9 cellular contexts compared by ENCODE assay signal in genomic region chr2:67234443-67234842, GRCh38.
DNase-seq lines count a peak whose midpoint lies in the region; ATAC-seq, FAIRE-seq and TF ChIP-seq lines count a peak whose summit lies in the region.
"Had no signal": no experiment of that assay in that cellular context is flagged by ENCODE, and none has a peak within 500 bp of the region (broad histone marks: within the 10 kb centered on the region; RNA-seq: fewer than 3 reads in every experiment).

No MANE protein-coding gene starts in this region.

- H2AFZ ChIP-seq in Karpas-422 (ENCODE audit: low read length) (no peak overlapping the region), HepG2 (ENCODE audit: low read length) (no peak overlapping the region)

- CTCF ChIA-PET in HepG2 (lab: Yijun Ruan, JAX; ENCODE audit: low intra/inter-chr PET ratio, low total read pairs) = no interaction called here
- CTCF ChIA-PET in naive thymus-derived CD4-positive, alpha-beta T cell (lab: Charles Lee) = no interaction called here

- 33% methylated on average over 3 of the region's 3 CpGs for WGBS in HepG2 (ENCODE audit: low lambda C conversion rate)

- no peaks in the 10 kb centered on the region for H3K36me3 ChIP-seq in Karpas-422 (ENCODE audit: insufficient read depth, low read length)
- no peaks in the 10 kb centered on the region for H3K36me3 ChIP-seq in HepG2 (replicated peaks in 1 of 2; ENCODE audit: control insufficient read depth in 1 of 2, insufficient read depth in 2 of 2, low read length in 2 of 2)
- no peaks in the 10 kb centered on the region for H3K36me3 ChIP-seq in naive thymus-derived CD4-positive, alpha-beta T cell (ENCODE audit: control insufficient read depth in 2 of 3, insufficient read depth in 3 of 3, low read length in 3 of 3)

- 0 out of 2 replicates have a peak, but pooled peaks have one; percentile 13 for TF ChIP-seq RAD21 in HepG2 (CRISPR knock-in tag; IDR thresholded peaks at IDR 0.05)

- H3K4me2 ChIP-seq in Karpas-422 (ENCODE audit: low read depth, low read length, poor library complexity, severe bottlenecking) = no peak overlapping the region
- H3K4me2 ChIP-seq in HepG2 (ENCODE audit: low read depth, low read length) = no peak overlapping the region

- no TSS peak for BruUV-seq in HepG2 (replicated peaks; lab: Mats Ljungman, UMichigan)

- intact Hi-C loops in HepG2 (cut with micrococcal nuclease; ENCODE audit: unreplicated experiment) = loop anchor here (5.0 kb wide), 1 partner anchor 647 kb away; no protein-coding TSS in a partner anchor
- intact Hi-C loops in naive thymus-derived CD4-positive, alpha-beta T cell (cut with micrococcal nuclease) = no loop called here

- H3K9ac ChIP-seq in Karpas-422 (ENCODE audit: low read length) (no peak overlapping the region), HepG2 (ENCODE audit: insufficient read depth, low read depth, low read length) (no peak overlapping the region)

- peak; percentile 48; the same call in 2 of the 3 replicates for ATAC-seq in HepG2
- ATAC-seq in naive thymus-derived CD4-positive, alpha-beta T cell = no peak

- no peak for FAIRE-seq in HepG2 (lab: Jason Lieb, UNC)

- in situ Hi-C loops in HepG2 (cut with HindIII; ENCODE audit: extremely low pct_ligation_motif_present, low pct_unique_long_range_greater_than_20kb) = no loop called here

- TF ChIP-seq CTCF in HepG2 (CRISPR knock-in tag; IDR thresholded peaks at IDR 0.05) = no peak; the same call in 1 of the 2 replicates

- no peak for TF ChIP-seq EP300 in HepG2 (IDR thresholded peaks at IDR 0.05; ENCODE audit: low read depth in 2 of 2, low read length in 2 of 2)
- TF ChIP-seq EP300 in HepG2 (CRISPR knock-in tag; IDR thresholded peaks at IDR 0.05; ENCODE audit: borderline replicate concordance) = no peak

- H3K9me2 ChIP-seq in Karpas-422 (replicated peaks; ENCODE audit: insufficient read depth, low read length) = no peaks in the 10 kb centered on the region

- H3K4me3 Mint-ChIP-seq in naive thymus-derived CD4-positive, alpha-beta T cell = no peak overlapping the region
- H3K4me3 Mint-ChIP-seq: activated naive CD8-positive, alpha-beta T cell treated with anti-CD3 and anti-CD28 coated beads, Interleukin-2, amount 10 ng/mL, durations not matched to agents 7 days and 5 days had no signal

- H3K27me3 ChIP-seq in Karpas-422 (ENCODE audit: low read length) = no peaks in the 10 kb centered on the region
- no peaks in the 10 kb centered on the region for H3K27me3 ChIP-seq in HepG2 (ENCODE audit: control insufficient read depth in 1 of 2, insufficient read depth in 2 of 2, low read length in 2 of 2)
- no peaks in the 10 kb centered on the region for H3K27me3 ChIP-seq in naive thymus-derived CD4-positive, alpha-beta T cell (ENCODE audit: control insufficient read depth in 2 of 2, insufficient read depth in 2 of 2, low read length in 2 of 2)

- H3K9me3 ChIP-seq in Karpas-422 (ENCODE audit: low read length) (no peaks in the 10 kb centered on the region), HepG2 (ENCODE audit: low read length) (no peaks in the 10 kb centered on the region)
- no peaks in the 10 kb centered on the region for H3K9me3 ChIP-seq in naive thymus-derived CD4-positive, alpha-beta T cell (ENCODE audit: control insufficient read depth in 2 of 3, low read length in 3 of 3)

- H3K4me1 Mint-ChIP-seq in naive thymus-derived CD4-positive, alpha-beta T cell = no peaks in the 10 kb centered on the region
- H3K4me1 Mint-ChIP-seq: activated naive CD8-positive, alpha-beta T cell treated with anti-CD3 and anti-CD28 coated beads, Interleukin-2, amount 10 ng/mL, durations not matched to agents 7 days and 5 days had no signal

- H3K27ac Mint-ChIP-seq in naive thymus-derived CD4-positive, alpha-beta T cell = no peak overlapping the region
- H3K27ac Mint-ChIP-seq: activated naive CD8-positive, alpha-beta T cell treated with anti-CD3 and anti-CD28 coated beads, Interleukin-2, amount 10 ng/mL, durations not matched to agents 7 days and 5 days had no signal

- TF ChIP-seq POLR2A in HepG2 (IDR thresholded peaks at IDR 0.05; ENCODE audit: insufficient read depth in 1 of 2, low read depth in 2 of 2, low read length in 2 of 2) = no peak

- H3K79me2 ChIP-seq in Karpas-422 (ENCODE audit: low read length) = no peaks in the 10 kb centered on the region
- no peaks in the 10 kb centered on the region for H3K79me2 ChIP-seq in HepG2 (ENCODE audit: insufficient read depth, low read length)

- peak; percentile 46 for DNase-seq in COR-L47 (lab: John Stamatoyannopoulos, UW)
- DNase-seq in Karpas-422 = peak; percentile 53
- DNase-seq in astrocyte of the hippocampus (ENCODE audit: low read depth, low spot score) = peak; percentile 26
- DNase-seq in HepG2 (ENCODE audit: low spot score) = no peak
- DNase-seq in NK-92 treated with Interleukin-12 subunit alpha and Interleukin-12 subunit beta, amount 100 ng/mL, for 24 hours (lab: John Stamatoyannopoulos, UW) = no peak
- no peak for DNase-seq in activated gamma-delta T cell (lab: John Stamatoyannopoulos, UW)
- no peak for DNase-seq in GM19240 (ENCODE audit: insufficient read length, low spot score)
- DNase-seq in naive thymus-derived CD4-positive, alpha-beta T cell = no peak
- DNase-seq: activated naive CD8-positive, alpha-beta T cell treated with anti-CD3 and anti-CD28 coated beads, Interleukin-2, amount 10 ng/mL, durations not matched to agents 7 days and 5 days had no signal

- H3K36me3 Mint-ChIP-seq in naive thymus-derived CD4-positive, alpha-beta T cell = no peaks in the 10 kb centered on the region
- H3K36me3 Mint-ChIP-seq: activated naive CD8-positive, alpha-beta T cell treated with anti-CD3 and anti-CD28 coated beads, Interleukin-2, amount 10 ng/mL, durations not matched to agents 7 days and 5 days had no signal

- peaks cover 0 to 5% (median 0%) of the 10 kb centered on the region in 11 donors for H3K9me3 Mint-ChIP-seq in naive thymus-derived CD4-positive, alpha-beta T cell
- H3K9me3 Mint-ChIP-seq: activated naive CD8-positive, alpha-beta T cell treated with anti-CD3 and anti-CD28 coated beads, Interleukin-2, amount 10 ng/mL, durations not matched to agents 7 days and 5 days had no signal

- H3K27me3 Mint-ChIP-seq in naive thymus-derived CD4-positive, alpha-beta T cell = peaks cover 0 to 11% (median 8%) of the 10 kb centered on the region in 5 donors
- H3K27me3 Mint-ChIP-seq: activated naive CD8-positive, alpha-beta T cell treated with anti-CD3 and anti-CD28 coated beads, Interleukin-2, amount 10 ng/mL, durations not matched to agents 7 days and 5 days had no signal

- POLR2A ChIA-PET in HepG2 (lab: Yijun Ruan, JAX) = no interaction called here
- POLR2A ChIA-PET in naive thymus-derived CD4-positive, alpha-beta T cell (lab: Charles Lee) = no interaction called here

- no peak overlapping the region for H3K27ac ChIP-seq in Karpas-422 (ENCODE audit: low read length)
- H3K27ac ChIP-seq in HepG2 (ENCODE audit: extremely low read length, insufficient read depth, low read length) = no peak overlapping the region
- H3K27ac ChIP-seq in naive thymus-derived CD4-positive, alpha-beta T cell (ENCODE audit: low read depth, low read length) = no peak overlapping the region

- H3K4me3 ChIP-seq in Karpas-422 (ENCODE audit: low read length) (no peak overlapping the region), HepG2 (replicated peaks in 1 of 3; ENCODE audit: insufficient read depth in 1 of 3, low read depth in 2 of 3, low read length in 3 of 3) (no peak overlapping the region)
- no peak overlapping the region for H3K4me3 ChIP-seq in naive thymus-derived CD4-positive, alpha-beta T cell (ENCODE audit: low read length)

- H4K20me1 ChIP-seq in Karpas-422 (ENCODE audit: insufficient read depth, low read depth, low read length) = no peaks in the 10 kb centered on the region
- no peaks in the 10 kb centered on the region for H4K20me1 ChIP-seq in HepG2 (ENCODE audit: insufficient read depth, low read length)

- H3K4me1 ChIP-seq in Karpas-422 (ENCODE audit: low read length) = no peaks in the 10 kb centered on the region
- no peaks in the 10 kb centered on the region for H3K4me1 ChIP-seq in HepG2 (ENCODE audit: insufficient read depth, low read length)
- no peaks in the 10 kb centered on the region for H3K4me1 ChIP-seq in naive thymus-derived CD4-positive, alpha-beta T cell (ENCODE audit: control insufficient read depth in 2 of 2, insufficient read depth in 2 of 2, low read length in 2 of 2)

TF ChIP-seq in HepG2, 621 proteins besides CTCF, POLR2A, EP300 and RAD21:
- TF ChIP-seq SMC3 (IDR thresholded peaks at IDR 0.05; ENCODE audit: low read length) (peak; percentile 38; the same call in 1 of the 2 replicates), RNF219 (CRISPR knock-in tag; IDR thresholded peaks at IDR 0.05) (no peak), STAG1 (CRISPR knock-in tag; IDR thresholded peaks at IDR 0.05) (peak; percentile 58)

Comparison
In these comparisons a context has a peak if more than half of its experiments do, and no peak if none do; other contexts are left out.
1. DNase-seq: peak in COR-L47 (single experiment), Karpas-422 (single experiment) and astrocyte of the hippocampus (single experiment); none in HepG2 (single experiment), NK-92 treated with Interleukin-12 subunit alpha and Interleukin-12 subunit beta, amount 100 ng/mL, for 24 hours (single experiment), activated gamma-delta T cell (single experiment), GM19240 (single experiment) and naive thymus-derived CD4-positive, alpha-beta T cell (0 of 9).